ENCODE assay signal across 8 cellular contexts in the genomic region with DNA sequence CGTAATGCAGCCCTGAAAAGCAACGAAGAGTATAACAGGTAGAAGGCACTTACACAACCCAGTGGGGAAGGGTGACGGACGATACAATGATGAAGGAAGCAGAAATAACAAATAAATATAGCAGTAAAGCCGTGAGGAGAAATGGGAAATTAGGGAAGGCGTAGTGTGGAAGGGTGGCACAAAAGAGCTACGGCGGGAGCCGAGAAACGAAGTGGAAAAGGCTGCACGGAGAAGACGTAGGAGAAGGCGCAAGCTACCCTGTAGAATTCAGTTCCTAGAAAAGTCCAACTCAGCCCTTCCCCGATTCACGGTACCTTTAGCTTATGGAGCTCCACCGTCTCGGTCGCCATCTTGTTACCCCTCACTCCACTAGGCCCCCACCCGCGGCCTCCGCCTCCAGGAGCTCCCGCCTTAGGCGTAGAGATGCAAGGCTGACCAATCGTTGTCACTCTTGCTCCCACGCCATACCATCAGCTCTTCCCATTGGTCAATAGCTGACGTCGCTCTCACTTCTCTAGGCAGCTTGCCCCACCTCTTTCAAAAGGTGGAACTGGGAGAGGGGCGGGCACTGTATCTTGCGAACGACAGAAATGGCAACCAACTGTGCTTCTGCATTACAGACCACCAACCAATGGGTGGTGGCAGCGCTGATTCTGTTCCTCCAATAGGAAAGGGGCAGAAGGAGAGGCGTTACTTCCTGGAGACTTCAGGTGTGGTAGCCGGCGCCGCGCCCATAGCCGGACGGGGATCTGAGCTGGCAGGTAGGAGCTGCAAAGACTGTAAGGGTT. TPM values are rescaled to one million over a fixed set of nuclear protein-coding genes. Genes with fewer than 3 reads are reported as not detected.
DNase-seq lines count a peak whose midpoint lies in the region; ATAC-seq, FAIRE-seq and TF ChIP-seq lines count a peak whose summit lies in the region.

A gene with protein sequence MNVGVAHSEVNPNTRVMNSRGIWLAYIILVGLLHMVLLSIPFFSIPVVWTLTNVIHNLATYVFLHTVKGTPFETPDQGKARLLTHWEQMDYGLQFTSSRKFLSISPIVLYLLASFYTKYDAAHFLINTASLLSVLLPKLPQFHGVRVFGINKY (plus strand): TSS at position 690 of the 788 bp plus-strand sequence. CDS start 959 bp downstream, outside the sequence.
A gene with protein sequence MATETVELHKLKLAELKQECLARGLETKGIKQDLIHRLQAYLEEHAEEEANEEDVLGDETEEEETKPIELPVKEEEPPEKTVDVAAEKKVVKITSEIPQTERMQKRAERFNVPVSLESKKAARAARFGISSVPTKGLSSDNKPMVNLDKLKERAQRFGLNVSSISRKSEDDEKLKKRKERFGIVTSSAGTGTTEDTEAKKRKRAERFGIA (minus strand): TSS at position 373 of the 788 bp plus-strand sequence. CDS start 23 bp downstream, at position 350.

- peak; percentile 83 for TF ChIP-seq POLR2A in GM12891 (IDR thresholded peaks at IDR 0.05; ENCODE audit: low read depth, low read length)

- H3K27ac ChIP-seq in pancreas (peak within 1 kb of the TSS; percentile 63 to 89 (median 76)), tibial artery (peak within 1 kb of the TSS; percentile 85 to 88)

- intact Hi-C loops in Right ventricle myocardium superior (cut with DNase I), result no loop called here
- intact Hi-C loops in pancreas (cut with DNase I), result no loop called here
- intact Hi-C loops in tibial artery (cut with DNase I; ENCODE audit: low total_unique reads), result no loop called here

- H3K4me3 ChIP-seq in pancreas (peak within 1 kb of the TSS; percentile 60 to 81 (median 77)), tibial artery (peak within 1 kb of the TSS; percentile 62 to 68)

- peaks cover 43% of the 10 kb centered on the region for H3K4me1 Mint-ChIP-seq in activated naive CD8-positive, alpha-beta T cell treated with anti-CD3 and anti-CD28 coated beads, Interleukin-2, amount 50 U/mL, for 24 hours

- DNase-seq in GM12891 (ENCODE audit: insufficient read length, low spot score) (peak; percentile 86), NCI-H1417 treated with DMSO at 0.1 percent for 48 hours (lab: John Stamatoyannopoulos, UW) (peak; percentile 100), SW 1271 (lab: John Stamatoyannopoulos, UW) (peak; percentile 99 to 100), Right ventricle myocardium superior (peak; percentile 95), pancreas (peak; percentile 92 to 99 (median 96)), tibial artery (peak; percentile 99)
- peak; percentile 91 for DNase-seq in activated naive CD8-positive, alpha-beta T cell treated with anti-CD3 and anti-CD28 coated beads, Interleukin-2, amount 50 U/mL, for 24 hours

- H3K9me3 ChIP-seq in pancreas, result no peaks in the 10 kb centered on the region
- H3K9me3 ChIP-seq in tibial artery, result no peaks in the 10 kb centered on the region

- peaks cover 15 to 25% (median 16%) of the 10 kb centered on the region in 3 donors for H3K4me1 ChIP-seq in pancreas
- peaks cover 0 to 47% (median 23%) of the 10 kb centered on the region in 4 donors for H3K4me1 ChIP-seq in tibial artery

- H3K9me3 Mint-ChIP-seq in activated naive CD8-positive, alpha-beta T cell treated with anti-CD3 and anti-CD28 coated beads, Interleukin-2, amount 50 U/mL, for 24 hours, result no peaks in the 10 kb centered on the region

- H3K36me3 ChIP-seq in pancreas (peaks cover 0 to 20% (median 3%) of the 10 kb centered on the region in 3 donors), tibial artery (peaks cover 30 to 58% (median 31%) of the 10 kb centered on the region in 3 donors)

- no peak within 1 kb of the TSS for H3K4me3 Mint-ChIP-seq in activated naive CD8-positive, alpha-beta T cell treated with anti-CD3 and anti-CD28 coated beads, Interleukin-2, amount 50 U/mL, for 24 hours

- H3K27me3 ChIP-seq in pancreas, result no peaks in the 10 kb centered on the region
- H3K27me3 ChIP-seq in tibial artery, result no peaks in the 10 kb centered on the region

- FAIRE-seq in GM12891 (lab: Jason Lieb, UNC) (peak; percentile 99), pancreas (lab: Jason Lieb, UNC) (peak; percentile 98)

- no peak for TF ChIP-seq CTCF in pancreas (IDR thresholded peaks at IDR 0.05)
- TF ChIP-seq CTCF in tibial artery (IDR thresholded peaks at IDR 0.05), result no peak

- peaks cover 40% of the 10 kb centered on the region for H3K36me3 Mint-ChIP-seq in activated naive CD8-positive, alpha-beta T cell treated with anti-CD3 and anti-CD28 coated beads, Interleukin-2, amount 50 U/mL, for 24 hours (ENCODE audit: low read depth)

- no peak within 1 kb of the TSS for H3K27ac Mint-ChIP-seq in activated naive CD8-positive, alpha-beta T cell treated with anti-CD3 and anti-CD28 coated beads, Interleukin-2, amount 50 U/mL, for 24 hours

- no peaks in the 10 kb centered on the region for H3K27me3 Mint-ChIP-seq in activated naive CD8-positive, alpha-beta T cell treated with anti-CD3 and anti-CD28 coated beads, Interleukin-2, amount 50 U/mL, for 24 hours

- peak; percentile 98 for ATAC-seq in HG02798 (IDR thresholded peaks at IDR 0.05; ENCODE audit: poor library complexity, unreplicated experiment)
- ATAC-seq in activated naive CD8-positive, alpha-beta T cell treated with anti-CD3 and anti-CD28 coated beads, Interleukin-2, amount 50 U/mL, for 24 hours, result peak; percentile 98
- peak; percentile 98 for ATAC-seq in Right ventricle myocardium superior (ENCODE audit: poor library complexity)
- peak; percentile 95 to 98 (median 96) for ATAC-seq in pancreas

- 0 to 1% methylated on average over 38 of the region's 38 CpGs for WGBS in pancreas, 2 donors

TF ChIP-seq in GM12891, 5 proteins besides CTCF, POLR2A, EP300 and RAD21:
- peak; percentile 91 for TF ChIP-seq POLR2AphosphoS5 (IDR thresholded peaks at IDR 0.05; ENCODE audit: low read depth, low read length)
- TF ChIP-seq TAF1 (IDR thresholded peaks at IDR 0.05; ENCODE audit: low read depth, low read length), result peak; percentile 85
- no peak for TF ChIP-seq PAX5 (IDR thresholded peaks at IDR 0.05; ENCODE audit: insufficient read depth, low read length, severe bottlenecking)
- TF ChIP-seq SPI1 (IDR thresholded peaks at IDR 0.05; ENCODE audit: low read depth, low read length), result peak; percentile 87
- TF ChIP-seq POU2F2 (IDR thresholded peaks at IDR 0.05; ENCODE audit: low read depth, low read length), result peak; percentile 46; the same call in 1 of the 2 replicates

RNA-seq across cellular contexts. Expression of the first gene that starts in this region (rescaled TPM):
- 30.6 TPM for polyA plus RNA-seq in GM12891 (2012; ENCODE audit: low read depth, missing spikeins)
- total RNA-seq in Right ventricle myocardium superior, result 11.6 TPM
- 10 to 100 TPM in 5 of 6 donors, 1 to 10 TPM in 1; 8.6 to 28.8 (median 16.8) TPM for total RNA-seq in pancreas
- 10 to 100 TPM; 21.2 to 33.3 TPM for polyA plus RNA-seq in pancreas

RNA-seq across cellular contexts. Expression of the second gene that starts in this region (rescaled TPM):
- polyA plus RNA-seq in GM12891 (2012; ENCODE audit: low read depth, missing spikeins), result 138 TPM
- total RNA-seq in Right ventricle myocardium superior (48.0 TPM), pancreas (10 to 100 TPM; 12.3 to 22.6 (median 16.0) TPM)
- 10 to 100 TPM; 34.1 to 47.9 TPM for polyA plus RNA-seq in pancreas

Comparison
In these comparisons a context has a peak if more than half of its experiments do, and no peak if none do; other contexts are left out.
1. Peak in every context shown above with its lines: DNase-seq, ATAC-seq, H3K4me3 ChIP-seq and H3K27ac ChIP-seq.